In the genomic region with DNA sequence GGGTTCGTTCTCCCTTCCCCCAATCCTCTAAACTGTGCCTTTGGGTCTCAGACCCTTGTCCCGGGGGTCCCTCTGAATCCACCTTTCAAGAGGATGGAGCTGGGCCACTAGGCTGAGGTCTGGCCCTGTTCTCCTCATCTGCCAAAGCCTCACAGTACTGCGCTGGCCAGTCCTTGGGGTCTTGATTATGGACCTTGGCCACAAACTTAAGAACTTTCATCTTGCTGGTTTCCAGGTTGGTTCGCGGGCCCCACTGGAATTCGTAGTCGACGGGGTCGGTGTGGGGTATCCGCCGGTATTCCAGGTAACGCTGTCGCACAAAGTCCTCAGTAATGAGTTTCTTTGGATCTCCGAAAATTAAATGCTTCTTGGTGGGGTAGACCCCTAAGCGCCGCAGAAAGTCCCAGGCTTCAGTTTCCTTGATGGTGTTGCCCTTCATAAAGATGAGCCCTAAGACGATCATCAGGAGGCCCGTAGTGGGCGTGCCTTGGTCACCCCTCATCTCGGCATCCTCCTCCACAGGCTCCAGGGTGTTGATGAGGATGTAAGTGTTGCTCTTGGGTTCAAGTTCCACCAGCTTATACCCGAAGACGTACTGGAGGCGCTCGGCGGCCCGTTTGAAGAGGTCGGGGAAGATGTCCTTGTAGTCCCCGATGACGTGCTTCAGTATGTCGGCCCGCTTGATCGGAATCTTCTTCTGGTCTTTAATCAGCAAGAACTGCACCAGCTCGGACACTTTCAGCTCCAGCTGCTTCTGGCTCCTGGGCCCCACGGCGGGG, we compare ENCODE assay signal across 8 cellular contexts. TPM values are rescaled to one million over a fixed set of nuclear protein-coding genes. Genes with fewer than 3 reads are reported as not detected.
DNase-seq lines count a peak whose midpoint lies in the region; ATAC-seq, FAIRE-seq and TF ChIP-seq lines count a peak whose summit lies in the region.

No MANE protein-coding gene starts in this region.

- TF ChIP-seq CTCF in DOHH2 (IDR thresholded peaks at IDR 0.05; ENCODE audit: low read depth, low read length, poor library complexity, severe bottlenecking) (no peak), HepG2 (CRISPR knock-in tag; IDR thresholded peaks at IDR 0.05) (no peak)

- peaks cover 14% of the 10 kb centered on the region for H3F3A ChIP-seq in DOHH2 (ENCODE audit: control insufficient read depth, insufficient read depth)

- H3K4me1 ChIP-seq in DOHH2 (ENCODE audit: control insufficient read depth, low read length) (peaks cover 48% of the 10 kb centered on the region), HepG2 (ENCODE audit: insufficient read depth, low read length) (peaks cover 22% of the 10 kb centered on the region)

- BruUV-seq in HepG2 (replicated peaks; lab: Mats Ljungman, UMichigan) = TSS peak; percentile 86

- 87% methylated on average over 16 of the region's 35 CpGs for WGBS in HepG2 (ENCODE audit: low lambda C conversion rate)

- H3K9me3 ChIP-seq in DOHH2 (ENCODE audit: control insufficient read depth, insufficient read depth, low read length) = no peaks in the 10 kb centered on the region
- no peaks in the 10 kb centered on the region for H3K9me3 ChIP-seq in HepG2 (ENCODE audit: low read length)

- H3K79me2 ChIP-seq in DOHH2 (ENCODE audit: control insufficient read depth, low read length) (peaks cover 41% of the 10 kb centered on the region), HepG2 (ENCODE audit: insufficient read depth, low read length) (no peaks in the 10 kb centered on the region)

- H3K4me3 ChIP-seq in DOHH2 (ENCODE audit: low read length) (peak overlapping the region; percentile 96), HepG2 (replicated peaks in 1 of 3; ENCODE audit: insufficient read depth in 1 of 3, low read depth in 2 of 3, low read length in 3 of 3) (peak overlapping the region; percentile 76 to 78 (median 77))
- H3K4me3 ChIP-seq in Jurkat, Clone E6-1 (ENCODE audit: low read length) = peak overlapping the region; percentile 78

- peak overlapping the region; percentile 86 for H3K4me2 ChIP-seq in DOHH2 (ENCODE audit: low read length)
- peak overlapping the region; percentile 76 for H3K4me2 ChIP-seq in HepG2 (ENCODE audit: low read depth, low read length)

- no peaks in the 10 kb centered on the region for H3K9me2 ChIP-seq in DOHH2 (replicated peaks; ENCODE audit: control insufficient read depth, low read length)

- no peak overlapping the region for H2AFZ ChIP-seq in HepG2 (ENCODE audit: low read length)

- POLR2A ChIA-PET in HepG2 (lab: Yijun Ruan, JAX) = no interaction called here

- in situ Hi-C loops in HepG2 (cut with HindIII; ENCODE audit: extremely low pct_ligation_motif_present, low pct_unique_long_range_greater_than_20kb) = no loop called here

- no peak for TF ChIP-seq RAD21 in HepG2 (CRISPR knock-in tag; IDR thresholded peaks at IDR 0.05)

- no peaks in the 10 kb centered on the region for H3K27me3 ChIP-seq in DOHH2 (ENCODE audit: control insufficient read depth, low read length)
- H3K27me3 ChIP-seq in HepG2 (ENCODE audit: control insufficient read depth in 1 of 2, insufficient read depth in 2 of 2, low read length in 2 of 2) = no peaks in the 10 kb centered on the region; a peak in 1 of 5 replicates

- H4K20me1 ChIP-seq in DOHH2 (ENCODE audit: control insufficient read depth, insufficient read depth, low read depth, low read length) (peaks cover 7% of the 10 kb centered on the region), HepG2 (ENCODE audit: insufficient read depth, low read length) (no peaks in the 10 kb centered on the region)

- peaks cover 19% of the 10 kb centered on the region for H3K36me3 ChIP-seq in DOHH2 (ENCODE audit: control insufficient read depth, low read length)
- no peaks in the 10 kb centered on the region for H3K36me3 ChIP-seq in HepG2 (replicated peaks in 1 of 2; ENCODE audit: control insufficient read depth in 1 of 2, insufficient read depth in 2 of 2, low read length in 2 of 2)

- DNase-seq in Jurkat, Clone E6-1 (ENCODE audit: low read depth, low spot score) = peak; percentile 8
- no peak for DNase-seq in HepG2 (ENCODE audit: low spot score)
- peak; percentile 6 to 31 (median 21) for DNase-seq in stimulated activated CD4-positive, alpha-beta T cell treated with anti-CD3 and anti-CD28 coated beads, TNF-alpha, amount 100 ng/mL, for 24 hours (ENCODE audit: low read depth in 3 of 3)
- no peak for DNase-seq in NCI-H226

- H3K9ac ChIP-seq in HepG2 (ENCODE audit: insufficient read depth, low read depth, low read length) = peak overlapping the region; percentile 66

- CTCF ChIA-PET in HepG2 (lab: Yijun Ruan, JAX; ENCODE audit: low intra/inter-chr PET ratio, low total read pairs) = no interaction called here

- intact Hi-C loops in HepG2 (cut with micrococcal nuclease; ENCODE audit: unreplicated experiment) = no loop called here

- no peak for TF ChIP-seq POLR2A in HepG2 (IDR thresholded peaks at IDR 0.05; ENCODE audit: insufficient read depth in 1 of 2, low read depth in 2 of 2, low read length in 2 of 2)

- no peak for FAIRE-seq in HepG2 (lab: Jason Lieb, UNC)

- H3K27ac ChIP-seq in DOHH2 (ENCODE audit: low read depth, low read length) = peak overlapping the region; percentile 98
- H3K27ac ChIP-seq in cingulate gyrus (ENCODE audit: low read depth, low read length) = peak overlapping the region; percentile 97
- H3K27ac ChIP-seq in HepG2 (ENCODE audit: extremely low read length, insufficient read depth, low read length) = no peak overlapping the region

- TF ChIP-seq EP300 in HepG2 (IDR thresholded peaks at IDR 0.05; ENCODE audit: low read depth in 2 of 2, low read length in 2 of 2) = no peak
- TF ChIP-seq EP300 in HepG2 (CRISPR knock-in tag; IDR thresholded peaks at IDR 0.05; ENCODE audit: borderline replicate concordance) = no peak

- ATAC-seq in GM21528 (IDR thresholded peaks at IDR 0.05; ENCODE audit: low FRiP score, unreplicated experiment) (peak; percentile 36), HepG2 (peak; percentile 44)
- ATAC-seq in activated CD4-positive, CD25-positive, alpha-beta regulatory T cell treated with anti-CD3 and anti-CD28 coated beads, Interleukin-2, amount 50 U/mL, for 24 hours = peak; percentile 18 to 24

TF ChIP-seq in HepG2, 621 proteins besides CTCF, POLR2A, EP300 and RAD21 (continues in another document):
- TF ChIP-seq TARDBP (CRISPR knock-in tag; IDR thresholded peaks at IDR 0.05) = no peak
- TF ChIP-seq ZNF547 (CRISPR knock-in tag; IDR thresholded peaks at IDR 0.05) = no peak
- TF ChIP-seq ZBTB21 (CRISPR knock-in tag; IDR thresholded peaks at IDR 0.05) = no peak
- TF ChIP-seq, protein P1, sequence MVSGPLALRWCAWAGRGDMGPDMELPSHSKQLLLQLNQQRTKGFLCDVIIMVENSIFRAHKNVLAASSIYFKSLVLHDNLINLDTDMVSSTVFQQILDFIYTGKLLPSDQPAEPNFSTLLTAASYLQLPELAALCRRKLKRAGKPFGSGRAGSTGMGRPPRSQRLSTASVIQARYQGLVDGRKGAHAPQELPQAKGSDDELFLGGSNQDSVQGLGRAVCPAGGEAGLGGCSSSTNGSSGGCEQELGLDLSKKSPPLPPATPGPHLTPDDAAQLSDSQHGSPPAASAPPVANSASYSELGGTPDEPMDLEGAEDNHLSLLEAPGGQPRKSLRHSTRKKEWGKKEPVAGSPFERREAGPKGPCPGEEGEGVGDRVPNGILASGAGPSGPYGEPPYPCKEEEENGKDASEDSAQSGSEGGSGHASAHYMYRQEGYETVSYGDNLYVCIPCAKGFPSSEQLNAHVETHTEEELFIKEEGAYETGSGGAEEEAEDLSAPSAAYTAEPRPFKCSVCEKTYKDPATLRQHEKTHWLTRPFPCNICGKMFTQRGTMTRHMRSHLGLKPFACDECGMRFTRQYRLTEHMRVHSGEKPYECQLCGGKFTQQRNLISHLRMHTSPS (CRISPR knock-in tag; IDR thresholded peaks at IDR 0.05; ENCODE audit: low read depth) = no peak
- no peak for TF ChIP-seq ZNF496 (CRISPR knock-in tag; IDR thresholded peaks at IDR 0.05; ENCODE audit: insufficient replicate concordance)
- no peak for TF ChIP-seq ZUFSP (CRISPR knock-in tag; IDR thresholded peaks at IDR 0.05; ENCODE audit: borderline replicate concordance)
- no peak for TF ChIP-seq KDM1A (CRISPR knock-in tag; IDR thresholded peaks at IDR 0.05)

RNA-seq across cellular contexts. Expression of gene NSMCE3, which starts 0.7 kb away (rescaled TPM):
- polyA plus RNA-seq in Jurkat, Clone E6-1 (2012; ENCODE audit: insufficient read depth, insufficient read length) = 9.1 TPM
- total RNA-seq in HepG2 (2016; rRNA removed; fragmentation: Illumina TruSeq; extraction: Trizol) = 3.0 and 3.7 TPM in 2 replicates
- total RNA-seq in HepG2 (2016; cell fraction: cytosol; rRNA removed; fragmentation: Illumina TruSeq; extraction: Trizol; ENCODE audit: low read depth) = 0.91 and 0.97 TPM in 2 replicates
- 2.9 and 3.3 TPM in 2 replicates for total RNA-seq in HepG2 (2016; cell fraction: insoluble cytoplasmic fraction; rRNA removed; fragmentation: Illumina TruSeq; extraction: Trizol)
- total RNA-seq in HepG2 (2016; cell fraction: membrane; rRNA removed; fragmentation: Illumina TruSeq; extraction: Trizol) = 1.7 and 1.8 TPM in 2 replicates
- 2.5 and 2.6 TPM in 2 replicates for total RNA-seq in HepG2 (2016; cell fraction: nucleus; rRNA removed; fragmentation: Illumina TruSeq; extraction: Trizol)
- polyA plus RNA-seq in HepG2 (2011; rRNA removed) = 2.9 and 3.0 TPM in 2 replicates
- 2.5 and 3.0 TPM in 2 replicates for polyA plus RNA-seq in HepG2 (2011; cell fraction: cytosol; rRNA removed)
- polyA plus RNA-seq in HepG2 (2011; cell fraction: nucleus; rRNA removed) = 0.98 and 1.1 TPM in 2 replicates
- polyA plus RNA-seq in HepG2 (2012) = 2.1 and 2.9 TPM in 2 replicates
- 0.33 and 0.40 TPM in 2 replicates for polyA plus RNA-seq in HepG2 (2016; cell fraction: cytosol; fragmentation: Illumina TruSeq; extraction: Trizol; ENCODE audit: low read depth)
- polyA plus RNA-seq in HepG2 (2016; cell fraction: insoluble cytoplasmic fraction; fragmentation: Illumina TruSeq; extraction: Trizol; ENCODE audit: low read depth) = 4.0 and 4.1 TPM in 2 replicates
- polyA plus RNA-seq in HepG2 (2016; cell fraction: membrane; fragmentation: Illumina TruSeq; extraction: Trizol; ENCODE audit: low read depth) = 0.82 and 0.85 TPM in 2 replicates
- 5.6 and 6.0 TPM in 2 replicates for polyA plus RNA-seq in HepG2 (2016; cell fraction: nucleus; fragmentation: Illumina TruSeq; extraction: Trizol; ENCODE audit: insufficient read depth, low read depth)
- polyA minus RNA-seq in HepG2 (2011; rRNA and poly(A)+ RNA removed; ENCODE audit: low replicate concordance) = 1.4 and 3.6 TPM in 2 replicates
- 1.8 and 1.9 TPM in 2 replicates for polyA minus RNA-seq in HepG2 (2011; cell fraction: cytosol; rRNA and poly(A)+ RNA removed)
- 1.3 and 1.4 TPM in 2 replicates for polyA minus RNA-seq in HepG2 (2011; cell fraction: nucleus; rRNA and poly(A)+ RNA removed)

Comparison
In these comparisons a context has a peak if more than half of its experiments do, and no peak if none do; other contexts are left out.
1. DNase-seq: peak in Jurkat, Clone E6-1 (single experiment) and stimulated activated CD4-positive, alpha-beta T cell treated with anti-CD3 and anti-CD28 coated beads, TNF-alpha, amount 100 ng/mL, for 24 hours (3 of 3); none in HepG2 (single experiment) and NCI-H226 (single experiment).
2. Peak in every context shown above with its lines, with median percentiles within 50 percentile points of each other: H3K4me3 ChIP-seq and ATAC-seq.